Comparison of ENCODE assay signal across 16 cellular contexts in genomic region chr7:80450621-80451308, GRCh38.
DNase-seq lines count a peak whose midpoint lies in the region; ATAC-seq and TF ChIP-seq lines count a peak whose summit lies in the region.
"Had no signal": no experiment of that assay in that cellular context is flagged by ENCODE, and none has a peak within 500 bp of the region (broad histone marks: within the 10 kb centered on the region; RNA-seq: fewer than 3 reads in every experiment).

No MANE protein-coding gene starts in this region.

- peak; percentile 92 for ATAC-seq in left colon
- no peak for ATAC-seq in GM19328 (IDR thresholded peaks at IDR 0.05; ENCODE audit: unreplicated experiment)
- ATAC-seq: heart right ventricle, Panc1 had no signal

- no peak overlapping the region for H3K4me3 ChIP-seq in adipocyte (ENCODE audit: low read length)
- no peak overlapping the region for H3K4me3 ChIP-seq in ovary
- H3K4me3 ChIP-seq: heart right ventricle, vagina had no signal

- H3K27me3 ChIP-seq in adipocyte (replicated peaks; ENCODE audit: control insufficient read depth, insufficient read depth, low read length) (no peaks in the 10 kb centered on the region), ovary (no peaks in the 10 kb centered on the region)
- H3K27me3 ChIP-seq: heart right ventricle, vagina had no signal

- no peak for TF ChIP-seq EP300 in ovary (IDR thresholded peaks at IDR 0.05)

- 65 to 68% (median 66%) methylated on average over 6 of the region's 6 CpGs for WGBS in ovary, 3 donors

- TF ChIP-seq POLR2A in ovary (IDR thresholded peaks at IDR 0.05) = no peak

- intact Hi-C loops in left colon (cut with DNase I, micrococcal nuclease) (no loop called here), ovary (cut with DNase I) (loop anchor here in 1 of 4 donors (10.0 kb wide), 1 partner anchor 64 kb away; the partner anchor contains the start of gene GNAT3), posterior cingulate gyrus (cut with DNase I) (no loop called here)

- H3K36me3 ChIP-seq in adipocyte (ENCODE audit: control insufficient read depth, insufficient read depth, low read length, severe bottlenecking) (no peaks in the 10 kb centered on the region), ovary (no peaks in the 10 kb centered on the region)
- H3K36me3 ChIP-seq: heart right ventricle, vagina had no signal

- in situ Hi-C loops in KBM-7 (cut with MboI; ENCODE audit: low pct_unique_long_range_greater_than_20kb, low sequenced_read_pairs) = no loop called here

- DNase-seq in AG08395 (ENCODE audit: low spot score) (peak; percentile 2), KBM-7 (peak; percentile 31), adipocyte (ENCODE audit: low read depth) (peak; percentile 55), left colon (no peak), activated gamma-delta T cell treated with Interleukin-2 at 50 U/mL for 16 hours (no peak), ovary (no peak), posterior cingulate gyrus (no peak)
- DNase-seq: effector CD8-positive, alpha-beta T cell; heart right ventricle; Kasumi-1; stimulated activated CD4-positive, alpha-beta T cell treated with anti-CD3 and anti-CD28 coated beads, Interleukin-2, amount 100 ng/mL, for 24 hours; T-helper 9 cell had no signal

- no peak overlapping the region for H3K27ac ChIP-seq in ovary
- H3K27ac ChIP-seq: heart right ventricle, parathyroid adenoma, vagina had no signal

- H3K9me3 ChIP-seq in adipocyte (ENCODE audit: control insufficient read depth, low read length) = no peaks in the 10 kb centered on the region
- H3K9me3 ChIP-seq in ovary = no peaks in the 10 kb centered on the region
- H3K9me3 ChIP-seq: heart right ventricle, vagina had no signal

- H3K4me1 ChIP-seq in adipocyte (ENCODE audit: control insufficient read depth, insufficient read depth, low read length) (peaks cover 9% of the 10 kb centered on the region), ovary (ENCODE audit: insufficient read depth) (no peaks in the 10 kb centered on the region)
- H3K4me1 ChIP-seq: parathyroid adenoma, vagina had no signal

- no peak overlapping the region for H3K9ac ChIP-seq in adipocyte (ENCODE audit: low read length)
- H3K9ac ChIP-seq: parathyroid adenoma had no signal

- TF ChIP-seq CTCF in ovary (IDR thresholded peaks at IDR 0.05) = no peak

Comparison
In these comparisons a context has a peak if more than half of its experiments do, and no peak if none do; other contexts are left out.
1. DNase-seq: peak in AG08395 (single experiment), KBM-7 (single experiment) and adipocyte (single experiment); none in left colon (0 of 2), activated gamma-delta T cell treated with Interleukin-2 at 50 U/mL for 16 hours (single experiment), ovary (0 of 5) and posterior cingulate gyrus (0 of 10).